ENCODE assay signal across 8 cellular contexts in the genomic region with DNA sequence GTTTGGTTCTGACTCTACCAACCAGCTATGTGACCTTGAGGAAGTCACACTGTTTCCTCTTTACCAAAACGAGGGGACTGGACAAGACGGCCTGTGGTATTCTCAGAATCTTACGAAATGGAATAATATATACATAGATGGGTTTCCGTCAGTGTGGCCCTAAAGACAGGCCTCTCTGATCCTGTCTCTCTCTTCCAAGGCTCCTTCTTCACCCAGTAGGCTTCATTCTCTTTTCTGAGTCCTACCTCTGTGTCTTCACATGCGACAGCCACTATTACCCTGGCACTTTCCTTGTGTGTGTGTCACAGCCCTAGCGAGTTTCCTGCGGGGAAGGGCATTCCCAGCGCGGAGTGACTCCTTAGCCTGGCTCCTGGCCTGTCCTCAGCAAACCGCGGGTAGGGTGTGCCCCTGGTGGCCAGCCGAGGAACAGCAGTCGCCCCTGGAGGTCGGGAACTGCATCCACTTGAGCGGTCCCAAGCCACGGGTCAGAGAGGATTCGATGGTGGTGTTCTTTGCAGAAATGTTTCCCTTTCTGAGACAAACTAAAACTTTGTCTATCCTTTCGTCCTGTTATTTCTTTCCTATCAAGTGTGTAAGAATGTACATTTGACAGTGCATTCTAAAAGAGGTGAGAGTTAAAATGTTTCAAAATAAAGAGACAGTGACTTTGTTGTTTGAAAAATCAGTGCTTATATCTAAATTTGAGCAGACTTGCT.
DNase-seq lines count a peak whose midpoint lies in the region; ATAC-seq and TF ChIP-seq lines count a peak whose summit lies in the region.

No MANE protein-coding gene starts in this region.

- DNase-seq in G401 (ENCODE audit: low spot score) (peak; percentile 34), HEK293T (ENCODE audit: extremely low spot score) (peak; percentile 81), fibroblast of villous mesenchyme (ENCODE audit: low read depth) (peak; percentile 69), nephron progenitor cell (peak; percentile 95)
- peak; percentile 79 to 82 for DNase-seq in activated T-cell treated with anti-CD3 and anti-CD28 coated beads, Interleukin-2, amount 50 U/mL, for 48 hours
- DNase-seq in stimulated activated naive CD8-positive, alpha-beta T cell treated with anti-CD3 and anti-CD28 coated beads, Interleukin-15, Interleukin-2, amounts not matched to agents 100 U/mL and 50 U/mL, for 24 hours = peak; percentile 77

- peaks cover 25% of the 10 kb centered on the region for H3K9me3 Mint-ChIP-seq in nephron progenitor cell

- no peak overlapping the region for H3K9ac ChIP-seq in OCI-LY1 (ENCODE audit: low read length)

- no peak overlapping the region for H3K4me3 ChIP-seq in OCI-LY1 (ENCODE audit: low read depth, low read length, poor library complexity, severe bottlenecking)
- no peak overlapping the region for H3K4me3 ChIP-seq in fibroblast of villous mesenchyme (ENCODE audit: low read depth, low read length)

- H3K79me2 ChIP-seq in OCI-LY1 (ENCODE audit: insufficient read depth, low read length) = no peaks in the 10 kb centered on the region

- no peaks in the 10 kb centered on the region for H3K9me3 ChIP-seq in OCI-LY1 (ENCODE audit: low read length)

- POLR2A ChIA-PET in HEK293T (lab: Yijun Ruan, JAX) = no interaction called here

- H3K36me3 ChIP-seq in OCI-LY1 (ENCODE audit: insufficient read depth, low read length) = no peaks in the 10 kb centered on the region

- H3K27ac Mint-ChIP-seq in nephron progenitor cell = no peak overlapping the region

- TF ChIP-seq CTCF in OCI-LY1 (IDR thresholded peaks at IDR 0.05; ENCODE audit: low read length) (peak; percentile 100), fibroblast of villous mesenchyme (IDR thresholded peaks at IDR 0.05; ENCODE audit: insufficient read depth, low read depth, low read length) (peak; percentile 94), nephron progenitor cell (IDR thresholded peaks at IDR 0.05) (peak; percentile 98)

- no peaks in the 10 kb centered on the region for H4K20me1 ChIP-seq in OCI-LY1 (ENCODE audit: insufficient read depth, low read length)

- H3K4me2 ChIP-seq in OCI-LY1 (ENCODE audit: low read length) = no peak overlapping the region

- H3K27me3 Mint-ChIP-seq in nephron progenitor cell (ENCODE audit: low read depth, poor library complexity) = peaks cover 14% of the 10 kb centered on the region

- no peaks in the 10 kb centered on the region for H3K9me2 ChIP-seq in OCI-LY1 (ENCODE audit: low read depth, low read length)

- peaks cover 41% of the 10 kb centered on the region for H3K4me1 Mint-ChIP-seq in nephron progenitor cell

- no peaks in the 10 kb centered on the region for H3K27me3 ChIP-seq in OCI-LY1 (ENCODE audit: insufficient read depth, low read length)

- no peak overlapping the region for H3K4me3 Mint-ChIP-seq in nephron progenitor cell

- CTCF ChIA-PET in HEK293T (lab: Yijun Ruan, JAX) = interaction anchor here (0.7 to 1.1 kb wide), 3 partner anchors 32 to 194 kb away, joined by 3 to 4 read pairs (median 3); no protein-coding TSS in a partner anchor

- H3K36me3 Mint-ChIP-seq in nephron progenitor cell (ENCODE audit: low read depth) = peaks cover 4% of the 10 kb centered on the region

- no peak overlapping the region for H3K27ac ChIP-seq in OCI-LY1 (ENCODE audit: low read depth, low read length, poor library complexity, severe bottlenecking)

- in situ Hi-C loops in G401 (cut with HindIII; ENCODE audit: low sequenced_read_pairs) = no loop called here

- H3K4me1 ChIP-seq in OCI-LY1 (ENCODE audit: insufficient read depth, low read length, severe bottlenecking) = no peaks in the 10 kb centered on the region

- no peaks in the 10 kb centered on the region for H3F3A ChIP-seq in OCI-LY1 (ENCODE audit: insufficient read depth, low read length)

- no peak overlapping the region for H2AFZ ChIP-seq in OCI-LY1 (ENCODE audit: low read length)

- ATAC-seq in stimulated activated naive CD8-positive, alpha-beta T cell treated with anti-CD3 and anti-CD28 coated beads, Interleukin-15, Interleukin-2, amounts not matched to agents 100 U/mL and 50 U/mL, for 24 hours = peak; percentile 71
- no peak for ATAC-seq in HG03045 (IDR thresholded peaks at IDR 0.05; ENCODE audit: unreplicated experiment)

TF ChIP-seq in HEK293T, 16 proteins besides CTCF, POLR2A, EP300 and RAD21:
- TF ChIP-seq ELF4 (IDR thresholded peaks at IDR 0.05) (no peak), L3MBTL2 (conservative IDR thresholded peaks at IDR 0.05) (no peak), ZNF384 (IDR thresholded peaks at IDR 0.05) (no peak), FOXM1 (IDR thresholded peaks at IDR 0.05; ENCODE audit: borderline replicate concordance) (no peak), CTBP1 (IDR thresholded peaks at IDR 0.05; ENCODE audit: borderline replicate concordance) (no peak), LEF1 (IDR thresholded peaks at IDR 0.05; ENCODE audit: borderline replicate concordance) (no peak), FOXK2 (IDR thresholded peaks at IDR 0.05) (no peak), HDGF (IDR thresholded peaks at IDR 0.05; ENCODE audit: borderline replicate concordance) (no peak), ARNT (IDR thresholded peaks at IDR 0.05) (no peak), NFRKB (IDR thresholded peaks at IDR 0.05) (no peak), BHLHE40 (IDR thresholded peaks at IDR 0.05; ENCODE audit: borderline replicate concordance) (no peak), PKNOX1 (IDR thresholded peaks at IDR 0.05) (no peak), TARDBP (IDR thresholded peaks at IDR 0.05) (no peak), SP1 (IDR thresholded peaks at IDR 0.05) (no peak), SUZ12 (IDR thresholded peaks at IDR 0.05) (no peak), FOXA1 (IDR thresholded peaks at IDR 0.05) (no peak)

Comparison
In these comparisons a context has a peak if more than half of its experiments do, and no peak if none do; other contexts are left out.
1. DNase-seq: peak in every context shown above with its lines; median percentile 95 in nephron progenitor cell; 81 in HEK293T; 80 in activated T-cell treated with anti-CD3 and anti-CD28 coated beads, Interleukin-2, amount 50 U/mL, for 48 hours; 77 in stimulated activated naive CD8-positive, alpha-beta T cell treated with anti-CD3 and anti-CD28 coated beads, Interleukin-15, Interleukin-2, amounts not matched to agents 100 U/mL and 50 U/mL, for 24 hours; 69 in fibroblast of villous mesenchyme; 34 in G401.